12 cellular contexts compared by ENCODE assay signal in the genomic region with DNA sequence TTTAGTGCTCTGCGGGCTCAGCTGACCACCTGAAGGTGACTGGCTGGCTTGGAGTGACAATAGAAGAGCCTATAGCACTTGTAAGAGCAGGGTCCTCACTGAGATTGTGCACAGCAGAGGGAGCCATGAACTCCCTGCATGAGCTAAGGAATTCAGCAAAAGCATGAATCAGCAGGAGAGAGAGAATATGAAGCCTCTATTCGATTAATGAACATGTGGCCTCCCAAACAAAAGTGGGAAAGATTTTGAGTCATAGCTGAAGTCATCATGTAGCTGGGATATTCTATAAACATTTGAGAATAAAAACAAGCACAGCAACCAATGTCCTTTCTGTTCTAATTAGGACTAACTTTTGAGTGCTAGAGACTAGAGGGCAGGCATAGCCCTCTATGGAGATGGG.
A peak's percentile ranks its signal among the peaks of the same experiment; 100 is the strongest.
DNase-seq lines count a peak whose midpoint lies in the region; ATAC-seq, FAIRE-seq and TF ChIP-seq lines count a peak whose summit lies in the region.
"Had no signal": no experiment of that assay in that cellular context is flagged by ENCODE, and none has a peak within 500 bp of the region (broad histone marks: within the 10 kb centered on the region; RNA-seq: fewer than 3 reads in every experiment).

No MANE protein-coding gene starts in this region.

- H3K4me3 ChIP-seq in bronchial epithelial cell (ENCODE audit: low read depth, low read length) (no peak overlapping the region), mesenchymal stem cell (ENCODE audit: insufficient read depth in 1 of 2, low read depth in 1 of 2, low read length in 2 of 2) (no peak overlapping the region), spleen (no peak overlapping the region)
- H3K4me3 ChIP-seq: K562, sigmoid colon had no signal

- peak overlapping the region; percentile 98 for H2BK5ac ChIP-seq in mesenchymal stem cell (ENCODE audit: low read depth, low read length, poor library complexity, severe bottlenecking)

- in situ Hi-C loops in Caki2 (cut with HindIII; ENCODE audit: low pct_unique_long_range_greater_than_20kb, low sequenced_read_pairs) = no loop called here

- H3K4me1 ChIP-seq in mesenchymal stem cell (ENCODE audit: control insufficient read depth, insufficient read depth, low read depth, low read length) = peaks cover 8% of the 10 kb centered on the region
- H3K4me1 ChIP-seq in spleen = no peaks in the 10 kb centered on the region

- intact Hi-C loops in spleen (cut with DNase I; ENCODE audit: low total_unique reads) = no loop called here

- H2BK120ac ChIP-seq in mesenchymal stem cell (ENCODE audit: low read depth, low read length) = no peak overlapping the region

- peak overlapping the region; percentile 17 for H3K4me2 ChIP-seq in mesenchymal stem cell (ENCODE audit: low read length, poor library complexity, severe bottlenecking)

- ATAC-seq in HG03439 (IDR thresholded peaks at IDR 0.05; ENCODE audit: unreplicated experiment) = no peak
- ATAC-seq: activated CD8-positive, alpha-beta memory T cell treated with anti-CD3 and anti-CD28 coated beads, Interleukin-2, amount 10 ng/mL, durations not matched to agents 7 days and 5 days; K562 had no signal

- H3K36me3 ChIP-seq in bronchial epithelial cell (ENCODE audit: control insufficient read depth, insufficient read depth, low read length) (no peaks in the 10 kb centered on the region), mesenchymal stem cell (ENCODE audit: control insufficient read depth in 1 of 2, insufficient read depth in 2 of 2, low read depth in 1 of 2, low read length in 2 of 2) (no peaks in the 10 kb centered on the region), spleen (no peaks in the 10 kb centered on the region)
- H3K36me3 ChIP-seq: sigmoid colon had no signal

- H2AK5ac ChIP-seq in mesenchymal stem cell (ENCODE audit: low read length, severe bottlenecking) = peak overlapping the region; percentile 100

- no peak for FAIRE-seq in bronchial epithelial cell (lab: Jason Lieb, UNC)
- FAIRE-seq: K562 had no signal

- no peaks in the 10 kb centered on the region for H3K79me1 ChIP-seq in mesenchymal stem cell (replicated peaks; ENCODE audit: low read length, poor library complexity, severe bottlenecking)

- H3K18ac ChIP-seq in mesenchymal stem cell (ENCODE audit: low read depth in 1 of 2, low read length in 2 of 2) = peak overlapping the region in 1 of 2 experiments; percentile 77

- no peak overlapping the region for H4K8ac ChIP-seq in mesenchymal stem cell (ENCODE audit: low read length)

- no peaks in the 10 kb centered on the region for H3K9me3 ChIP-seq in mesenchymal stem cell (ENCODE audit: control insufficient read depth, low read length)
- no peaks in the 10 kb centered on the region for H3K9me3 ChIP-seq in spleen
- H3K9me3 ChIP-seq: sigmoid colon had no signal

- DNase-seq in Caki2 (ENCODE audit: low read depth) = peak; percentile 58
- DNase-seq in NCI-H226 = peak; percentile 93
- DNase-seq in bronchial epithelial cell (ENCODE audit: low read depth) = peak; percentile 90
- DNase-seq in mesenchymal stem cell = peak; percentile 90
- no peak for DNase-seq in spleen
- no peak for DNase-seq in OCI-M2 (lab: John Stamatoyannopoulos, UW; ENCODE audit: unreplicated experiment)
- DNase-seq in activated CD8-positive, alpha-beta memory T cell treated with anti-CD3 and anti-CD28 coated beads for 24 hours = no peak
- DNase-seq: activated CD8-positive, alpha-beta memory T cell treated with anti-CD3 and anti-CD28 coated beads, Interleukin-2, amount 10 ng/mL, durations not matched to agents 7 days and 5 days; midbrain; sigmoid colon had no signal

- H4K91ac ChIP-seq in mesenchymal stem cell (ENCODE audit: low read length) = no peak overlapping the region

- peak; percentile 16 for TF ChIP-seq CTCF in bronchial epithelial cell (IDR thresholded peaks at IDR 0.05; ENCODE audit: insufficient read depth, low read length, severe bottlenecking)
- TF ChIP-seq CTCF in spleen (IDR thresholded peaks at IDR 0.05 in 8 of 11, conservative IDR thresholded peaks at IDR 0.05 in 3 of 11) = no peak

- H3K27me3 ChIP-seq in bronchial epithelial cell (ENCODE audit: control insufficient read depth, insufficient read depth, low read length) = no peaks in the 10 kb centered on the region
- H3K27me3 ChIP-seq in mesenchymal stem cell (ENCODE audit: control insufficient read depth in 1 of 2, insufficient read depth in 1 of 2, low read length in 2 of 2) = no peaks in the 10 kb centered on the region
- no peaks in the 10 kb centered on the region for H3K27me3 ChIP-seq in spleen (replicated peaks in 1 of 7)
- H3K27me3 ChIP-seq: sigmoid colon had no signal

- H2BK12ac ChIP-seq in mesenchymal stem cell (ENCODE audit: low read length in 2 of 2) = peak overlapping the region; percentile 56 to 78

- peak overlapping the region; percentile 98 for H3K27ac ChIP-seq in mesenchymal stem cell (ENCODE audit: low read length, poor library complexity, severe bottlenecking)
- H3K27ac ChIP-seq in spleen = no peak overlapping the region

- H3K23ac ChIP-seq in mesenchymal stem cell (ENCODE audit: low read length in 2 of 2) = no peak overlapping the region

- WGBS in mesenchymal stem cell = 35% methylated on average over 2 of the region's 2 CpGs
- 54 to 80% (median 70%) methylated on average over 2 of the region's 2 CpGs for WGBS in spleen, 5 donors

- H2BK15ac ChIP-seq in mesenchymal stem cell (ENCODE audit: low read depth, poor library complexity, severe bottlenecking) = no peak overlapping the region

- TF ChIP-seq POLR2A in spleen (IDR thresholded peaks at IDR 0.05) = no peak

- H2AFZ ChIP-seq in mesenchymal stem cell (ENCODE audit: low read depth, low read length) = no peak overlapping the region

- peak overlapping the region; percentile 26 for H3K9ac ChIP-seq in mesenchymal stem cell (ENCODE audit: low read length)

- no peak overlapping the region for H3K14ac ChIP-seq in mesenchymal stem cell (ENCODE audit: low read length in 2 of 2)

- H3K4ac ChIP-seq in mesenchymal stem cell (ENCODE audit: low read depth in 1 of 2, low read length in 2 of 2) = peak overlapping the region in 1 of 2 experiments; percentile 33

Comparison
In these comparisons a context has a peak if more than half of its experiments do, and no peak if none do; other contexts are left out.
1. DNase-seq: peak in Caki2 (single experiment), NCI-H226 (single experiment), bronchial epithelial cell (single experiment) and mesenchymal stem cell (single experiment); none in spleen (single experiment), OCI-M2 (single experiment) and activated CD8-positive, alpha-beta memory T cell treated with anti-CD3 and anti-CD28 coated beads for 24 hours (single experiment).